Comparison of ENCODE assay signal across 1 cellular context in the genomic region with DNA sequence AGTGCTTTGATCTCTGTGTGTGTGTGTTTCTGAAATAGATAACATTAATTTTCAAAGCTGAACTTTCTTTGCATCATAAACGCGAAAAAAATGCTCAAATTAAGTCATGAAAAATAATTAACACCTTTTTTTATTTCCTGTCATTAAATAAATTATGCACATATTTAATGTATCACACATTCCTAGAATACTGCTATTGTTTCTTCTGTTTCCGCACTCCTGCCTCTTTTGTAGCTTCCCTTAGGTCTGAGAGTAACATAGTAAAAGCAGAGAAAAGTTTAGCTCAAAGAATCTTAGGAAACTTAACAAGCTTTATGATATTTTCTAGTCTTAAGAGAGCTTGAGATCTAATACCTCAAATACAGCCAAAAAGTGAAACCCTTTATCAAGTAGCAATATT.
TF ChIP-seq lines count a peak whose summit lies in the region.

No MANE protein-coding gene starts in this region.

TF ChIP-seq in WTC11, 78 proteins besides CTCF, POLR2A, EP300 and RAD21 (continued from another document):
- TF ChIP-seq ZNF425 (CRISPR knock-in tag; conservative IDR thresholded peaks at IDR 0.05) (no peak), SP1 (CRISPR knock-in tag; conservative IDR thresholded peaks at IDR 0.05) (no peak), ARID4B (CRISPR knock-in tag; IDR thresholded peaks at IDR 0.05; ENCODE audit: borderline replicate concordance) (no peak), NR1H2 (CRISPR knock-in tag; IDR thresholded peaks at IDR 0.05) (no peak), NR2C2 (CRISPR knock-in tag; IDR thresholded peaks at IDR 0.05) (no peak), ATF1 (CRISPR knock-in tag; IDR thresholded peaks at IDR 0.05) (no peak), GTF2I (CRISPR knock-in tag; conservative IDR thresholded peaks at IDR 0.05) (no peak), SOX15 (CRISPR knock-in tag; IDR thresholded peaks at IDR 0.05) (no peak), TCF7 (CRISPR knock-in tag; IDR thresholded peaks at IDR 0.05; ENCODE audit: low read depth) (no peak), ZNF138 (CRISPR knock-in tag; conservative IDR thresholded peaks at IDR 0.05) (no peak), SMAD4 (CRISPR knock-in tag; IDR thresholded peaks at IDR 0.05) (no peak), OVOL2 (CRISPR knock-in tag; IDR thresholded peaks at IDR 0.05; ENCODE audit: borderline replicate concordance) (no peak), MYBL2 (CRISPR knock-in tag; IDR thresholded peaks at IDR 0.05) (no peak), ZSCAN18 (CRISPR knock-in tag; IDR thresholded peaks at IDR 0.05) (no peak), IRF1 (CRISPR knock-in tag; IDR thresholded peaks at IDR 0.05) (no peak), HMGA2 (CRISPR knock-in tag; IDR thresholded peaks at IDR 0.05) (no peak)
- TF ChIP-seq, protein P1, sequence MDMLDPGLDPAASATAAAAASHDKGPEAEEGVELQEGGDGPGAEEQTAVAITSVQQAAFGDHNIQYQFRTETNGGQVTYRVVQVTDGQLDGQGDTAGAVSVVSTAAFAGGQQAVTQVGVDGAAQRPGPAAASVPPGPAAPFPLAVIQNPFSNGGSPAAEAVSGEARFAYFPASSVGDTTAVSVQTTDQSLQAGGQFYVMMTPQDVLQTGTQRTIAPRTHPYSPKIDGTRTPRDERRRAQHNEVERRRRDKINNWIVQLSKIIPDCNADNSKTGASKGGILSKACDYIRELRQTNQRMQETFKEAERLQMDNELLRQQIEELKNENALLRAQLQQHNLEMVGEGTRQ (CRISPR knock-in tag; IDR thresholded peaks at IDR 0.05) = no peak
- TF ChIP-seq, protein P2, sequence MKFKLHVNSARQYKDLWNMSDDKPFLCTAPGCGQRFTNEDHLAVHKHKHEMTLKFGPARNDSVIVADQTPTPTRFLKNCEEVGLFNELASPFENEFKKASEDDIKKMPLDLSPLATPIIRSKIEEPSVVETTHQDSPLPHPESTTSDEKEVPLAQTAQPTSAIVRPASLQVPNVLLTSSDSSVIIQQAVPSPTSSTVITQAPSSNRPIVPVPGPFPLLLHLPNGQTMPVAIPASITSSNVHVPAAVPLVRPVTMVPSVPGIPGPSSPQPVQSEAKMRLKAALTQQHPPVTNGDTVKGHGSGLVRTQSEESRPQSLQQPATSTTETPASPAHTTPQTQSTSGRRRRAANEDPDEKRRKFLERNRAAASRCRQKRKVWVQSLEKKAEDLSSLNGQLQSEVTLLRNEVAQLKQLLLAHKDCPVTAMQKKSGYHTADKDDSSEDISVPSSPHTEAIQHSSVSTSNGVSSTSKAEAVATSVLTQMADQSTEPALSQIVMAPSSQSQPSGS (CRISPR knock-in tag; IDR thresholded peaks at IDR 0.05; ENCODE audit: borderline replicate concordance, low read depth) = no peak
